Comparison of ENCODE assay signal across 8 cellular contexts in the genomic region with DNA sequence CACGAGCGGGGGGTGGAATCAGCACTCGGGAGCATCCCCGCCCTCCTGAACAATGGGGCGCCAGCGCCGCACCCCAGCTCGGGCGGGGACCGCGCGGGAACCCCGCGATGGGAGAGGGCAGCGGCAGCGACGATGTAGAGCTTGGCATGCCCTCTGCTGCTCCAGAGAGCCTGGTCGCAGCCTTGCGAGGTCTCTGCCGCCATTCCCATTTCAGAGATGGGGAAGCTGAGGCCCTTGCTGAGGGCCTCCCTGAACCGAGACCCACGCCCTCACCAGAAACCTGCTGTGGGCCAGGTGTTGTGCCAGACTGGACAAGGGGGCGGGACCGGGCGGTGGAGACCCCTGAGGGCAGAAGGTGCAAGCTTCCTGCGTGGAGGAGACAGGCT. TPM values are rescaled to one million over a fixed set of nuclear protein-coding genes. Genes with fewer than 3 reads are reported as not detected.
DNase-seq lines count a peak whose midpoint lies in the region; ATAC-seq, FAIRE-seq and TF ChIP-seq lines count a peak whose summit lies in the region.

No MANE protein-coding gene starts in this region.

- TSS peak; percentile 65 for BruUV-seq in endothelial cell of umbilical vein (replicated peaks; lab: Mats Ljungman, UMichigan)

- H3K27ac Mint-ChIP-seq in activated CD4-positive, alpha-beta T cell treated with anti-CD3 and anti-CD28 coated beads, Interleukin-2, amount 10 ng/mL, durations not matched to agents 7 days and 5 days = peak overlapping the region; percentile 89
- peak overlapping the region; percentile 47 for H3K27ac Mint-ChIP-seq in osteocyte (ENCODE audit: unreplicated experiment)

- H4K20me1 ChIP-seq in MM.1S (ENCODE audit: insufficient read depth, low read length) (no peaks in the 10 kb centered on the region), endothelial cell of umbilical vein (replicated peaks; ENCODE audit: control insufficient read depth, extremely low read depth, insufficient read depth, low read length) (no peaks in the 10 kb centered on the region)

- TF ChIP-seq CTCF in MM.1S (IDR thresholded peaks at IDR 0.05; ENCODE audit: low read length) = no peak
- no peak for TF ChIP-seq CTCF in endothelial cell of umbilical vein (IDR thresholded peaks at IDR 0.05; ENCODE audit: extremely low read depth in 1 of 2, insufficient read depth in 1 of 2, low read depth in 1 of 2, low read length in 2 of 2)
- TF ChIP-seq CTCF in osteocyte (IDR thresholded peaks at IDR 0.05) = no peak

- ATAC-seq in HG02642 (IDR thresholded peaks at IDR 0.05; ENCODE audit: poor library complexity, unreplicated experiment) = no peak

- H2AFZ ChIP-seq in MM.1S (ENCODE audit: low read length) = peak overlapping the region; percentile 86
- peak overlapping the region; percentile 86 for H2AFZ ChIP-seq in endothelial cell of umbilical vein (ENCODE audit: low read depth, low read length)

- H3K27me3 ChIP-seq in MM.1S (replicated peaks; ENCODE audit: insufficient read depth, low read length) = no peaks in the 10 kb centered on the region
- no peaks in the 10 kb centered on the region for H3K27me3 ChIP-seq in endothelial cell of umbilical vein (ENCODE audit: control insufficient read depth in 2 of 2, insufficient read depth in 2 of 2, low read length in 2 of 2)

- H3K9me1 ChIP-seq in endothelial cell of umbilical vein (replicated peaks; ENCODE audit: control insufficient read depth, extremely low read depth, insufficient read depth, low read length) = no peaks in the 10 kb centered on the region

- H3K4me1 Mint-ChIP-seq in activated CD4-positive, alpha-beta T cell treated with anti-CD3 and anti-CD28 coated beads, Interleukin-2, amount 10 ng/mL, durations not matched to agents 7 days and 5 days = peaks cover 40% of the 10 kb centered on the region
- peaks cover 45% of the 10 kb centered on the region for H3K4me1 Mint-ChIP-seq in osteocyte (ENCODE audit: unreplicated experiment)

- FAIRE-seq in endothelial cell of umbilical vein (lab: Jason Lieb, UNC) = no peak

- no peaks in the 10 kb centered on the region for H3K9me3 Mint-ChIP-seq in activated CD4-positive, alpha-beta T cell treated with anti-CD3 and anti-CD28 coated beads, Interleukin-2, amount 10 ng/mL, durations not matched to agents 7 days and 5 days
- no peaks in the 10 kb centered on the region for H3K9me3 Mint-ChIP-seq in osteocyte (ENCODE audit: unreplicated experiment)

- H3K9ac ChIP-seq in MM.1S (ENCODE audit: low read length) = peak overlapping the region; percentile 63
- H3K9ac ChIP-seq in endothelial cell of umbilical vein (replicated peaks; ENCODE audit: extremely low read depth, insufficient read depth, low read length) = peak overlapping the region; percentile 90

- H3K36me3 ChIP-seq in MM.1S (replicated peaks; ENCODE audit: insufficient read depth, low read length) (no peaks in the 10 kb centered on the region), endothelial cell of umbilical vein (ENCODE audit: control insufficient read depth in 2 of 2, extremely low read depth in 1 of 2, insufficient read depth in 2 of 2, low read length in 2 of 2) (no peaks in the 10 kb centered on the region)

- peak overlapping the region; percentile 73 for H3K4me3 ChIP-seq in MM.1S (ENCODE audit: low read length)
- peak overlapping the region; percentile 17 to 84 (median 67) for H3K4me3 ChIP-seq in endothelial cell of umbilical vein (replicated peaks in 1 of 3; ENCODE audit: insufficient read depth in 1 of 3, low read depth in 1 of 3, low read length in 3 of 3)

- peak overlapping the region; percentile 81 for H3K4me2 ChIP-seq in MM.1S (ENCODE audit: low read depth, low read length)
- peak overlapping the region; percentile 56 for H3K4me2 ChIP-seq in endothelial cell of umbilical vein (ENCODE audit: insufficient read depth, low read length)

- H3K79me2 ChIP-seq in MM.1S (ENCODE audit: low read length) (peaks cover 23% of the 10 kb centered on the region), endothelial cell of umbilical vein (ENCODE audit: control insufficient read depth, insufficient read depth, low read length) (peaks cover 2% of the 10 kb centered on the region)

- H3K4me3 Mint-ChIP-seq in activated CD4-positive, alpha-beta T cell treated with anti-CD3 and anti-CD28 coated beads, Interleukin-2, amount 10 ng/mL, durations not matched to agents 7 days and 5 days = peak overlapping the region; percentile 81
- peak overlapping the region; percentile 85 for H3K4me3 Mint-ChIP-seq in osteocyte (ENCODE audit: unreplicated experiment)

- POLR2A ChIA-PET in activated CD4-positive, alpha-beta T cell treated with anti-CD3 and anti-CD28 coated beads, Interleukin-2, amount 10 ng/mL, durations not matched to agents 7 days and 5 days (lab: Charles Lee) = no interaction called here
- POLR2A ChIA-PET in endothelial cell of umbilical vein (lab: Charles Lee) = interaction anchor here (1.0 to 1.4 kb wide), 3 partner anchors 15 to 95 kb away, joined by 3 to 4 read pairs (median 3); no protein-coding TSS in a partner anchor

- no peaks in the 10 kb centered on the region for H3K9me3 ChIP-seq in MM.1S (replicated peaks; ENCODE audit: insufficient read depth, low read length)
- H3K9me3 ChIP-seq in endothelial cell of umbilical vein (replicated peaks; ENCODE audit: control insufficient read depth, insufficient read depth, low read length) = no peaks in the 10 kb centered on the region

- TF ChIP-seq POLR2A in endothelial cell of umbilical vein (IDR thresholded peaks at IDR 0.05; ENCODE audit: low read depth, low read length) = no peak

- dilution Hi-C loops in endothelial cell of umbilical vein (cut with MboI; ENCODE audit: extremely low pct_ligation_motif_present, low sequenced_read_pairs) = no loop called here

- H3F3A ChIP-seq in MM.1S (ENCODE audit: insufficient read depth, low read length) = peaks cover 19% of the 10 kb centered on the region

- H3K27ac ChIP-seq in MM.1S (ENCODE audit: low read length) = peak overlapping the region; percentile 35; the same call in 1 of the 2 replicates
- H3K27ac ChIP-seq in endothelial cell of umbilical vein (ENCODE audit: insufficient read depth, low read depth, low read length) = peak overlapping the region; percentile 68

- H3K9me2 ChIP-seq in MM.1S (replicated peaks; ENCODE audit: insufficient read depth, low read length) = no peaks in the 10 kb centered on the region

- no peaks in the 10 kb centered on the region for H3K27me3 Mint-ChIP-seq in activated CD4-positive, alpha-beta T cell treated with anti-CD3 and anti-CD28 coated beads, Interleukin-2, amount 10 ng/mL, durations not matched to agents 7 days and 5 days
- H3K27me3 Mint-ChIP-seq in osteocyte (ENCODE audit: unreplicated experiment) = no peaks in the 10 kb centered on the region

- peaks cover 37% of the 10 kb centered on the region for H3K4me1 ChIP-seq in MM.1S (ENCODE audit: low read length)
- peaks cover 21% of the 10 kb centered on the region for H3K4me1 ChIP-seq in endothelial cell of umbilical vein (ENCODE audit: control insufficient read depth, extremely low read depth, insufficient read depth, low read length)

- CTCF ChIA-PET in activated CD4-positive, alpha-beta T cell treated with anti-CD3 and anti-CD28 coated beads, Interleukin-2, amount 10 ng/mL, durations not matched to agents 7 days and 5 days (lab: Charles Lee) = interaction anchor here (0.8 to 1.7 kb wide), 4 partner anchors 8 to 498 kb away, joined by 3 to 12 read pairs (median 4); no protein-coding TSS in a partner anchor
- CTCF ChIA-PET in endothelial cell of umbilical vein (lab: Charles Lee) = interaction anchor here (0.8 to 2.0 kb wide), 7 partner anchors 10 to 271 kb away, joined by 3 to 9 read pairs (median 3); no protein-coding TSS in a partner anchor

- DNase-seq in activated CD4-positive, alpha-beta T cell treated with anti-CD3 and anti-CD28 coated beads, Interleukin-2, amount 10 ng/mL, durations not matched to agents 7 days and 5 days = no peak
- no peak for DNase-seq in activated CD4-positive, alpha-beta T cell treated with anti-CD3 and anti-CD28 coated beads, Interleukin-2, amount 50 U/mL, for 48 hours
- DNase-seq in MM.1S (no peak), endothelial cell of umbilical vein (ENCODE audit: low read depth, low spot score) (no peak), osteocyte (ENCODE audit: extremely low spot score, unreplicated experiment) (no peak), NK-92 (lab: John Stamatoyannopoulos, UW; ENCODE audit: unreplicated experiment) (no peak), posterior vena cava (ENCODE audit: low spot score) (no peak)

- H3K36me3 Mint-ChIP-seq in activated CD4-positive, alpha-beta T cell treated with anti-CD3 and anti-CD28 coated beads, Interleukin-2, amount 10 ng/mL, durations not matched to agents 7 days and 5 days (ENCODE audit: low read depth) = no peaks in the 10 kb centered on the region
- no peaks in the 10 kb centered on the region for H3K36me3 Mint-ChIP-seq in osteocyte (ENCODE audit: unreplicated experiment)

- intact Hi-C loops in endothelial cell of umbilical vein (cut with micrococcal nuclease) = loop anchor here (1.0 to 5.0 kb wide), 2 partner anchors 15 to 98 kb away; no protein-coding TSS in a partner anchor
- intact Hi-C loops in posterior vena cava (cut with DNase I) = no loop called here

TF ChIP-seq in endothelial cell of umbilical vein, 7 proteins besides CTCF, POLR2A, EP300 and RAD21 (continues in another document):
- TF ChIP-seq JUN (IDR thresholded peaks at IDR 0.05; ENCODE audit: borderline replicate concordance, insufficient read depth, insufficient read length, low read depth) (no peak), EZH2 (IDR thresholded peaks at IDR 0.05; ENCODE audit: borderline replicate concordance, low read depth, low read length, severe bottlenecking) (no peak), FOS (IDR thresholded peaks at IDR 0.05; ENCODE audit: borderline replicate concordance, insufficient read depth, low read length) (no peak), POLR2AphosphoS5 (IDR thresholded peaks at IDR 0.05; ENCODE audit: insufficient read depth, low read depth, low read length) (no peak), GATA2 (IDR thresholded peaks at IDR 0.05; ENCODE audit: insufficient read depth, insufficient read length, low read depth, low read length) (no peak)

RNA-seq across cellular contexts. Expression of a gene that starts 0.6 kb away (rescaled TPM):
- 10 to 100 TPM in 1 of 2 experiments, 1 to 10 TPM in 1; 9.4 to 10.5 TPM for total RNA-seq in activated CD4-positive, alpha-beta T cell treated with anti-CD3 and anti-CD28 coated beads, Interleukin-2, amount 10 ng/mL, durations not matched to agents 7 days and 5 days
- total RNA-seq in endothelial cell of umbilical vein (11.1 and 13.0 TPM in 2 replicates), osteocyte (21.4 and 21.9 TPM in 2 replicates), posterior vena cava (10 to 100 TPM; 18.4 to 19.9 TPM)
- polyA plus RNA-seq in endothelial cell of umbilical vein = 3.5 and 4.0 TPM in 2 replicates
- polyA plus RNA-seq in endothelial cell of umbilical vein (2011; cell fraction: cytosol; rRNA removed) = 4.6 and 5.1 TPM in 2 replicates
- polyA plus RNA-seq in endothelial cell of umbilical vein (2011; cell fraction: nucleus; rRNA removed) = 3.7 and 4.0 TPM in 2 replicates
- 13.6 and 13.8 TPM in 2 replicates for polyA plus RNA-seq in endothelial cell of umbilical vein (2012)
- 7.6 and 8.1 TPM in 2 replicates for polyA minus RNA-seq in endothelial cell of umbilical vein
- 7.7 TPM for polyA minus RNA-seq in endothelial cell of umbilical vein (2011; cell fraction: cytosol; rRNA and poly(A)+ RNA removed)
- 3.8 and 5.0 TPM in 2 replicates for polyA minus RNA-seq in endothelial cell of umbilical vein (2011; cell fraction: nucleus; rRNA and poly(A)+ RNA removed)
